In genomic region chr1:115632251-115633026, GRCh38 we compare ENCODE assay signal across 1 cellular context.
TF ChIP-seq lines count a peak whose summit lies in the region.

No MANE protein-coding gene starts in this region.

TF ChIP-seq in WTC11, 78 proteins besides CTCF, POLR2A, EP300 and RAD21:
- TF ChIP-seq AFF4 (CRISPR knock-in tag; IDR thresholded peaks at IDR 0.05; ENCODE audit: borderline replicate concordance) = no peak
- TF ChIP-seq GTF2I (CRISPR knock-in tag; conservative IDR thresholded peaks at IDR 0.05) = no peak
- no peak for TF ChIP-seq ZNF416 (CRISPR knock-in tag; IDR thresholded peaks at IDR 0.05)
- TF ChIP-seq STAT6 (CRISPR knock-in tag; conservative IDR thresholded peaks at IDR 0.05; ENCODE audit: low read depth) = no peak
- no peak for TF ChIP-seq USF1 (CRISPR knock-in tag; IDR thresholded peaks at IDR 0.05)
- no peak for TF ChIP-seq EMX1 (CRISPR knock-in tag; IDR thresholded peaks at IDR 0.05)
- TF ChIP-seq CREM (CRISPR knock-in tag; IDR thresholded peaks at IDR 0.05) = no peak
- TF ChIP-seq SMAD4 (CRISPR knock-in tag; IDR thresholded peaks at IDR 0.05) = no peak
- no peak for TF ChIP-seq MYBL2 (CRISPR knock-in tag; IDR thresholded peaks at IDR 0.05)
- TF ChIP-seq ARID4B (CRISPR knock-in tag; IDR thresholded peaks at IDR 0.05; ENCODE audit: borderline replicate concordance) = no peak
- TF ChIP-seq ZNF425 (CRISPR knock-in tag; conservative IDR thresholded peaks at IDR 0.05) = no peak
